12 cellular contexts compared by ENCODE assay signal in genomic region chr10:78416031-78416800, GRCh38.
A peak's percentile ranks its signal among the peaks of the same experiment; 100 is the strongest.
DNase-seq lines count a peak whose midpoint lies in the region; ATAC-seq and TF ChIP-seq lines count a peak whose summit lies in the region.
"Had no signal": no experiment of that assay in that cellular context is flagged by ENCODE, and none has a peak within 500 bp of the region (broad histone marks: within the 10 kb centered on the region; RNA-seq: fewer than 3 reads in every experiment).

No MANE protein-coding gene starts in this region.

- no peak overlapping the region for H3K9ac ChIP-seq in Loucy (ENCODE audit: low read depth, low read length, poor library complexity, severe bottlenecking)

- intact Hi-C loops in Caco-2 (cut with micrococcal nuclease; ENCODE audit: unreplicated experiment), result no loop called here

- peak overlapping the region; percentile 21; the same call in 1 of the 2 replicates for H2AFZ ChIP-seq in Loucy (ENCODE audit: low read length)

- H3K27me3 Mint-ChIP-seq in Caco-2 (ENCODE audit: insufficient read depth, unreplicated experiment) (no peaks in the 10 kb centered on the region), nephron progenitor cell (ENCODE audit: low read depth, poor library complexity) (peaks cover 7% of the 10 kb centered on the region)

- H3K27ac Mint-ChIP-seq in Caco-2 (ENCODE audit: unreplicated experiment) (peak overlapping the region; percentile 29), nephron progenitor cell (peak overlapping the region; percentile 14)

- H3K79me2 ChIP-seq in Loucy (ENCODE audit: insufficient read depth, low read length), result no peaks in the 10 kb centered on the region

- DNase-seq in Caco-2, result no peak
- peak; percentile 30 to 48 for DNase-seq in cardiac fibroblast (ENCODE audit: low read depth in 2 of 2)
- no peak for DNase-seq in nephron progenitor cell
- no peak for DNase-seq in activated T-cell treated with anti-CD3 and anti-CD28 coated beads, Interleukin-2, amount 50 U/mL, for 48 hours
- DNase-seq in NCI-H128 (lab: John Stamatoyannopoulos, UW; ENCODE audit: unreplicated experiment), result no peak
- no peak for DNase-seq in central memory CD4-positive, alpha-beta T cell
- DNase-seq: gastrocnemius medialis, MV-4-11, retina, T-helper 2 cell had no signal

- H3K36me3 Mint-ChIP-seq in Caco-2 (ENCODE audit: insufficient read depth, unreplicated experiment) (no peaks in the 10 kb centered on the region), nephron progenitor cell (ENCODE audit: low read depth) (no peaks in the 10 kb centered on the region)

- H3K36me3 ChIP-seq in Caco-2 (ENCODE audit: control insufficient read depth, insufficient read depth, low read length) (no peaks in the 10 kb centered on the region), Loucy (ENCODE audit: insufficient read depth, low read length) (no peaks in the 10 kb centered on the region)
- H3K36me3 ChIP-seq: gastrocnemius medialis had no signal

- H4K20me1 ChIP-seq in Loucy (ENCODE audit: insufficient read depth, low read length, poor library complexity, severe bottlenecking), result no peaks in the 10 kb centered on the region

- H3K9me2 ChIP-seq in Loucy (replicated peaks; ENCODE audit: low read depth, low read length), result no peaks in the 10 kb centered on the region

- H3K4me3 ChIP-seq in Caco-2 (ENCODE audit: low read depth, low read length) (no peak overlapping the region), Loucy (ENCODE audit: low read length, poor library complexity, severe bottlenecking) (no peak overlapping the region), cardiac fibroblast (replicated peaks in 1 of 2; ENCODE audit: low read depth in 2 of 2, low read length in 2 of 2) (no peak overlapping the region)
- H3K4me3 ChIP-seq: gastrocnemius medialis had no signal

- POLR2A ChIA-PET in Caco-2 (lab: Charles Lee), result no interaction called here

- no peaks in the 10 kb centered on the region for H3F3A ChIP-seq in Loucy (ENCODE audit: low read depth)

- CTCF ChIA-PET in Caco-2 (lab: Charles Lee), result no interaction called here

- no peak for TF ChIP-seq CTCF in Caco-2 (IDR thresholded peaks at IDR 0.05; ENCODE audit: insufficient read depth in 1 of 2, low read depth in 1 of 2, low read length in 1 of 2, severe bottlenecking in 1 of 2, unreplicated experiment in 1 of 2)
- no peak for TF ChIP-seq CTCF in Loucy (conservative IDR thresholded peaks at IDR 0.05; ENCODE audit: low read length)
- no peak for TF ChIP-seq CTCF in cardiac fibroblast (IDR thresholded peaks at IDR 0.05; ENCODE audit: low read depth, low read length)
- TF ChIP-seq CTCF in nephron progenitor cell (IDR thresholded peaks at IDR 0.05), result no peak

- H3K27me3 ChIP-seq in Caco-2 (replicated peaks; ENCODE audit: control insufficient read depth, insufficient read depth, low read length) (no peaks in the 10 kb centered on the region), Loucy (ENCODE audit: insufficient read depth, low read length, poor library complexity, severe bottlenecking) (no peaks in the 10 kb centered on the region)
- H3K27me3 ChIP-seq: gastrocnemius medialis had no signal

- H3K4me2 ChIP-seq in Loucy (ENCODE audit: low read depth, low read length, poor library complexity, severe bottlenecking), result no peak overlapping the region

- no peaks in the 10 kb centered on the region for H3K9me3 Mint-ChIP-seq in Caco-2 (ENCODE audit: unreplicated experiment)
- H3K9me3 Mint-ChIP-seq in nephron progenitor cell, result no peaks in the 10 kb centered on the region

- H3K4me3 Mint-ChIP-seq in Caco-2 (ENCODE audit: unreplicated experiment) (no peak overlapping the region), nephron progenitor cell (no peak overlapping the region)

- H3K4me1 ChIP-seq in Caco-2 (peaks cover 7% of the 10 kb centered on the region), Loucy (ENCODE audit: insufficient read depth, low read length, poor library complexity, severe bottlenecking) (no peaks in the 10 kb centered on the region)
- H3K4me1 ChIP-seq: gastrocnemius medialis had no signal

- no peak for ATAC-seq in GM18858 (IDR thresholded peaks at IDR 0.05; ENCODE audit: unreplicated experiment)
- ATAC-seq: gastrocnemius medialis had no signal

- H3K4me1 Mint-ChIP-seq in Caco-2 (ENCODE audit: low read depth, unreplicated experiment), result peaks cover 9% of the 10 kb centered on the region
- H3K4me1 Mint-ChIP-seq in nephron progenitor cell, result peaks cover 66% of the 10 kb centered on the region

- no TSS peak for BruUV-seq in Caco-2 (replicated peaks; lab: Mats Ljungman, UMichigan)

- H3K9me3 ChIP-seq in Caco-2 (no peaks in the 10 kb centered on the region), Loucy (ENCODE audit: insufficient read depth, low read depth, low read length) (no peaks in the 10 kb centered on the region)
- H3K9me3 ChIP-seq: gastrocnemius medialis had no signal

Comparison
In these comparisons a context has a peak if more than half of its experiments do, and no peak if none do; other contexts are left out.
1. DNase-seq: peak in cardiac fibroblast (2 of 2); none in Caco-2 (0 of 2), nephron progenitor cell (single experiment), activated T-cell treated with anti-CD3 and anti-CD28 coated beads, Interleukin-2, amount 50 U/mL, for 48 hours (0 of 2), NCI-H128 (single experiment) and central memory CD4-positive, alpha-beta T cell (single experiment).